In genomic region chr3:119529883-119530282, GRCh38 we compare ENCODE assay signal across 18 cellular contexts. TPM values are rescaled to one million over a fixed set of nuclear protein-coding genes. Genes with fewer than 3 reads are reported as not detected.
DNase-seq lines count a peak whose midpoint lies in the region; ATAC-seq and TF ChIP-seq lines count a peak whose summit lies in the region.
"Had no signal": no experiment of that assay in that cellular context is flagged by ENCODE, and none has a peak within 500 bp of the region (broad histone marks: within the 10 kb centered on the region; RNA-seq: fewer than 3 reads in every experiment).

No MANE protein-coding gene starts in this region.

- no peak overlapping the region for H3K4ac ChIP-seq in IMR-90 (ENCODE audit: low read depth, low read length)

- in situ Hi-C loops in IMR-90 (cut with MboI; ENCODE audit: low sequenced_read_pairs) (no loop called here), ACHN (cut with HindIII; ENCODE audit: low pct_ligation_motif_present, low pct_unique_long_range_greater_than_20kb, low sequenced_read_pairs) (no loop called here)

- BruUV-seq in IMR-90 (replicated peaks; lab: Mats Ljungman, UMichigan): no TSS peak

- DNase-seq in AG08396 (ENCODE audit: low spot score): peak; percentile 48
- DNase-seq in IMR-90: peak; percentile 71
- peak; percentile 64 for DNase-seq in dedifferentiated amniotic fluid mesenchymal stem cell (ENCODE audit: extremely low spot score)
- peak; percentile 9 for DNase-seq in kidney tubule cell (ENCODE audit: low spot score)
- DNase-seq in 8988T: no peak
- no peak for DNase-seq in ACHN
- DNase-seq in vagina (ENCODE audit: extremely low spot score in 2 of 2): no peak
- DNase-seq: activated gamma-delta T cell treated with Interleukin-2 at 50 U/mL for 16 hours; Caco-2; dermis blood vessel endothelial cell; naive thymus-derived CD4-positive, alpha-beta T cell; NCI-H1694; NCI-H446 treated with DMSO at 0.1 percent for 48 hours; SHP77; stimulated activated CD4-positive, alpha-beta T cell treated with anti-CD3 and anti-CD28 coated beads, Interleukin-12 subunit alpha, Interleukin-12 subunit beta, amount 100 ng/mL, for 4 hours had no signal

- CTCF ChIA-PET in IMR-90 (lab: Yijun Ruan, JAX): no interaction called here

- H4K5ac ChIP-seq in IMR-90 (ENCODE audit: low read depth, low read length): no peak overlapping the region

- H2AK9ac ChIP-seq in IMR-90 (replicated peaks; ENCODE audit: low read depth, low read length, poor library complexity): no peak overlapping the region

- TF ChIP-seq RAD21 in IMR-90 (IDR thresholded peaks at IDR 0.05; ENCODE audit: low read length): no peak

- H3K36me3 ChIP-seq in IMR-90 (ENCODE audit: control insufficient read depth, insufficient read depth, low read length) (peaks cover 3% of the 10 kb centered on the region), vagina (peaks cover 0 to 4% of the 10 kb centered on the region in 2 donors)

- H2BK20ac ChIP-seq in IMR-90 (ENCODE audit: low read depth, low read length): no peak overlapping the region

- H4K20me1 ChIP-seq in IMR-90 (ENCODE audit: insufficient read depth, low read length): no peaks in the 10 kb centered on the region

- H3K4me3 ChIP-seq in IMR-90 (ENCODE audit: insufficient read depth, low read depth, low read length) (no peak overlapping the region), vagina (no peak overlapping the region)

- intact Hi-C loops in IMR-90 (cut with micrococcal nuclease): no loop called here
- intact Hi-C loops in vagina (cut with DNase I): no loop called here

- H2BK120ac ChIP-seq in IMR-90 (ENCODE audit: low read depth, low read length): no peak overlapping the region

- no peaks in the 10 kb centered on the region for H3K27me3 ChIP-seq in IMR-90 (ENCODE audit: control insufficient read depth, insufficient read depth, low read length)
- no peaks in the 10 kb centered on the region for H3K27me3 ChIP-seq in vagina

- POLR2A ChIA-PET in IMR-90 (lab: Charles Lee; ENCODE audit: unreplicated experiment): no interaction called here

- H3K9ac ChIP-seq in IMR-90 (ENCODE audit: low read depth, low read length): no peak overlapping the region

- peak overlapping the region; percentile 57 for H3K4me2 ChIP-seq in IMR-90 (ENCODE audit: low read depth, low read length)

- no peaks in the 10 kb centered on the region for H3K79me1 ChIP-seq in IMR-90 (ENCODE audit: low read depth in 1 of 2, low read length in 2 of 2)

- no peak overlapping the region for H4K91ac ChIP-seq in IMR-90 (ENCODE audit: insufficient read depth, low read depth, low read length)

- no peak overlapping the region for H2AK5ac ChIP-seq in IMR-90 (ENCODE audit: low read depth, low read length)

- H3K9me3 ChIP-seq in IMR-90 (ENCODE audit: control insufficient read depth, insufficient read depth, low read length) (no peaks in the 10 kb centered on the region), vagina (no peaks in the 10 kb centered on the region)
- H3K9me3 ChIP-seq: Caco-2 had no signal

- TF ChIP-seq POLR2A in IMR-90 (IDR thresholded peaks at IDR 0.05; ENCODE audit: low read depth, low read length) (no peak), vagina (IDR thresholded peaks at IDR 0.05) (no peak)

- no peak overlapping the region for H3K23ac ChIP-seq in IMR-90 (ENCODE audit: low read depth, low read length)

- H3K56ac ChIP-seq in IMR-90 (ENCODE audit: extremely low read depth, insufficient read depth, low read length): no peak overlapping the region

- dilution Hi-C loops in IMR-90 (cut with HindIII; ENCODE audit: low sequenced_read_pairs, unreplicated experiment): no loop called here

- H3K27ac ChIP-seq in IMR-90 (ENCODE audit: insufficient read depth, low read length) (no peak overlapping the region), vagina (no peak overlapping the region)

- H3K4me1 ChIP-seq in IMR-90 (ENCODE audit: control insufficient read depth, insufficient read depth, low read length): peaks cover 4% of the 10 kb centered on the region
- no peaks in the 10 kb centered on the region for H3K4me1 ChIP-seq in vagina
- H3K4me1 ChIP-seq: Caco-2 had no signal

- no peaks in the 10 kb centered on the region for H3K9me1 ChIP-seq in IMR-90 (ENCODE audit: insufficient read depth, low read length)

- TF ChIP-seq CTCF in IMR-90 (conservative IDR thresholded peaks at IDR 0.05; ENCODE audit: low read depth, low read length) (no peak), vagina (IDR thresholded peaks at IDR 0.05) (no peak)

- no peak overlapping the region for H2BK5ac ChIP-seq in IMR-90 (ENCODE audit: low read depth, low read length, poor library complexity, severe bottlenecking)

- no peak overlapping the region for H2BK15ac ChIP-seq in IMR-90 (ENCODE audit: low read depth, low read length)

- no peak overlapping the region for H3K14ac ChIP-seq in IMR-90 (replicated peaks; ENCODE audit: low read depth, low read length)

- peak; percentile 93 for ATAC-seq in IMR-90 (ENCODE audit: low read depth)
- ATAC-seq in activated CD4-positive, CD25-positive, alpha-beta regulatory T cell treated with anti-CD3 and anti-CD28 coated beads, Interleukin-2, amount 50 U/mL, for 24 hours: no peak
- ATAC-seq: naive thymus-derived CD4-positive, alpha-beta T cell had no signal

- no peak overlapping the region for H3K18ac ChIP-seq in IMR-90 (ENCODE audit: low read depth, low read length)

- H4K8ac ChIP-seq in IMR-90 (ENCODE audit: low read depth in 2 of 2, low read length in 2 of 2): no peak overlapping the region; a peak in 1 of 4 replicates

- no peak overlapping the region for H2AFZ ChIP-seq in IMR-90 (replicated peaks; ENCODE audit: low read length, poor library complexity)

TF ChIP-seq in IMR-90, 13 proteins besides CTCF, POLR2A, EP300 and RAD21:
- TF ChIP-seq CHD1 (IDR thresholded peaks at IDR 0.05; ENCODE audit: low read depth, low read length) (no peak), USF2 (IDR thresholded peaks at IDR 0.05; ENCODE audit: low read depth, low read length) (no peak), CEBPB (IDR thresholded peaks at IDR 0.05; ENCODE audit: low read depth, low read length) (peak; percentile 33; the same call in 1 of the 2 replicates)

RNA-seq across cellular contexts. Expression of gene CD80, which starts 29.5 kb away (rescaled TPM):
- total RNA-seq in IMR-90 (2012; rRNA removed) (not detected in 2 replicates), vagina (not detected)
- not detected in 2 replicates for polyA plus RNA-seq in IMR-90 (2012; rRNA removed)
- not detected in 2 replicates for polyA plus RNA-seq in IMR-90 (2012; cell fraction: cytosol; rRNA removed)
- not detected in 2 replicates for polyA plus RNA-seq in IMR-90 (2012; cell fraction: nucleus; rRNA removed; ENCODE audit: low replicate concordance)
- total RNA-seq: Caco-2, lower leg skin, M059J had no signal
- polyA plus RNA-seq: naive thymus-derived CD4-positive, alpha-beta T cell had no signal

RNA-seq across cellular contexts. Expression of gene TIMMDC1, which starts 31.5 kb away (rescaled TPM):
- total RNA-seq in IMR-90 (2012; rRNA removed): 44.2 and 52.5 TPM in 2 replicates
- polyA plus RNA-seq in IMR-90 (2012; rRNA removed): 45.5 and 56.6 TPM in 2 replicates
- 29.7 and 35.4 TPM in 2 replicates for polyA plus RNA-seq in IMR-90 (2012; cell fraction: cytosol; rRNA removed)
- polyA plus RNA-seq in IMR-90 (2012; cell fraction: nucleus; rRNA removed; ENCODE audit: low replicate concordance): 40.6 and 48.8 TPM in 2 replicates
- 30.0 TPM for total RNA-seq in vagina

RNA-seq across cellular contexts. Expression of gene ADPRH, which starts 49.4 kb away (rescaled TPM):
- total RNA-seq in IMR-90 (2012; rRNA removed) (under 0.01 TPM in 2 replicates), vagina (2.9 TPM)
- polyA plus RNA-seq in IMR-90 (2012; rRNA removed): 0.06 and 0.12 TPM in 2 replicates
- 0.07 and 0.12 TPM in 2 replicates for polyA plus RNA-seq in IMR-90 (2012; cell fraction: cytosol; rRNA removed)
- 0.02 TPM in 2 replicates for polyA plus RNA-seq in IMR-90 (2012; cell fraction: nucleus; rRNA removed; ENCODE audit: low replicate concordance)

Comparison
In these comparisons a context has a peak if more than half of its experiments do, and no peak if none do; other contexts are left out.
1. DNase-seq: peak in AG08396 (single experiment), IMR-90 (single experiment), dedifferentiated amniotic fluid mesenchymal stem cell (single experiment) and kidney tubule cell (single experiment); none in 8988T (single experiment), ACHN (single experiment) and vagina (0 of 2).